Comparison of ENCODE assay signal across 8 cellular contexts in the genomic region with DNA sequence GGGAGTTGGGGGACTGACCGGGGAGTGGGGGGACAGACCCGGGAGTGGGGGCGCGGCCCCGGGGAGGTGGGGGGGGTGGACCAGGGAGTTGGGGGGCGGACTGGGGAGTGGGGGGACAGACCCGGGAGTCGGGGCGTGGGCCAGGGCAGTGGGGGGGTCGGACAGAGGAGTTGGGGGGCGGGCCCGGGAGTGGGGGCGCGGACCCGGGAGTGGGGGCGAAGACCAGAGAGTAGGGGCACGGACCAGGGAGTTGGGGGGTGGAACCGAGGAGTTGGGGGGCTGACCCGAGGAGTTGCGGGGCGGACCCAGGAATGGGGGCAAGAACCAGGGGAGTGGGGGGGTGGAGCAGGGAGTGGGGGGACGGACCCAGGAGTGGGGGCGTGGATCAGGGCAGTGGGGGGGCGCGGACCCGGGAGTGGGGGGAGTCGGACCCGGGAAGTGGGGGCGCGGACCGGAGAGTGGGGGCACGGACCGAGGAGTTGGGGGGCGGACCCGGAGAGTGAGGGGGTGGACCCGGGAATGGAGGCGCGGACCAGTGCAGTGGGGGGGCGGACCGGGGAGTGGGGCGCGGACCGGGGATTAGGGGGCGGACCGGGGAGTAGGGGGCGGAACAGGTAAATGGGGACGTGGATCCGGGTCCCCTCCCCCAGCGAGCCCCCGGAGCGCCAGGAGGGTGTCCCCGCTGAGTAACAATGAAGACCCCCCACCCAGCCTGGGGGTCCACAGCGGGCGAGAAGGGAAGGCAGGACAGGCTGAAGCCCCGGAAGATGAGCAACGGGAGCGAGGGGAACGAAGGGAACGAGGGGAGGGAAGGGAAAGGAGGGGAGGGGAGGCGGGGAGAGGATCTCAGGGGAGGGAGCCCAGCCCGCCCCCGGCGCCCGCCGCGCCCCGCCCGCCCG. TPM values are rescaled to one million over a fixed set of nuclear protein-coding genes. Genes with fewer than 3 reads are reported as not detected.
DNase-seq lines count a peak whose midpoint lies in the region; TF ChIP-seq lines count a peak whose summit lies in the region.

No MANE protein-coding gene starts in this region.

- TF ChIP-seq CTCF in cardiac muscle cell (IDR thresholded peaks at IDR 0.05; ENCODE audit: low read depth, low read length): no peak
- no peak for TF ChIP-seq CTCF in glutamatergic neuron (IDR thresholded peaks at IDR 0.05; ENCODE audit: partially characterized antibody, unreplicated experiment)
- TF ChIP-seq CTCF in GM10248 (IDR thresholded peaks at IDR 0.05; ENCODE audit: control extremely low read depth, extremely low read depth, low read depth, missing control alignments): no peak

- peak overlapping the region; percentile 78 for H3K27ac Mint-ChIP-seq in activated CD4-positive, alpha-beta memory T cell treated with anti-CD3 and anti-CD28 coated beads, Interleukin-2, amount 10 ng/mL, durations not matched to agents 7 days and 5 days
- no peak overlapping the region for H3K27ac Mint-ChIP-seq in glutamatergic neuron (ENCODE audit: unreplicated experiment)

- CTCF ChIA-PET in activated CD4-positive, alpha-beta memory T cell treated with anti-CD3 and anti-CD28 coated beads, Interleukin-2, amount 10 ng/mL, durations not matched to agents 7 days and 5 days (lab: Charles Lee): interaction anchor here (4.3 kb wide), 1 partner anchor 49 kb away, joined by 35 read pairs; no protein-coding TSS in a partner anchor
- CTCF ChIA-PET in GM10248 (lab: Yijun Ruan, JAX): interaction anchor here (1.0 kb wide), 1 partner anchor 10 kb away, joined by 3 read pairs; no protein-coding TSS in a partner anchor

- peaks cover 19% of the 10 kb centered on the region for H3K36me3 Mint-ChIP-seq in activated CD4-positive, alpha-beta memory T cell treated with anti-CD3 and anti-CD28 coated beads, Interleukin-2, amount 10 ng/mL, durations not matched to agents 7 days and 5 days (ENCODE audit: low read depth)
- no peaks in the 10 kb centered on the region for H3K36me3 Mint-ChIP-seq in glutamatergic neuron (ENCODE audit: unreplicated experiment)

- H3K27me3 Mint-ChIP-seq in activated CD4-positive, alpha-beta memory T cell treated with anti-CD3 and anti-CD28 coated beads, Interleukin-2, amount 10 ng/mL, durations not matched to agents 7 days and 5 days: peaks cover 1% of the 10 kb centered on the region
- peaks cover 12% of the 10 kb centered on the region for H3K27me3 Mint-ChIP-seq in glutamatergic neuron (ENCODE audit: unreplicated experiment)

- DNase-seq in cardiac muscle cell (ENCODE audit: low read depth in 1 of 2, low spot score in 1 of 2) (peak in 1 of 2 donors; percentile 42), cardiac septum (ENCODE audit: low spot score) (no peak), glutamatergic neuron (peak; percentile 33), iPS-NIHi7 (ENCODE audit: extremely low spot score) (no peak), NCI-H2227 treated with DMSO at 0.1 percent for 48 hours (lab: John Stamatoyannopoulos, UW) (no peak), GM10248 (ENCODE audit: extremely low spot score) (no peak)
- peak; percentile 41 for DNase-seq in activated CD4-positive, alpha-beta memory T cell treated with anti-CD3 and anti-CD28 coated beads, Interleukin-2, amount 10 ng/mL, durations not matched to agents 7 days and 5 days

- H3K9me3 ChIP-seq in cardiac muscle cell (ENCODE audit: low read depth): no peaks in the 10 kb centered on the region

- POLR2A ChIA-PET in activated CD4-positive, alpha-beta memory T cell treated with anti-CD3 and anti-CD28 coated beads, Interleukin-2, amount 10 ng/mL, durations not matched to agents 7 days and 5 days (lab: Charles Lee): interaction anchor here (2.5 kb wide), 1 partner anchor 19 kb away, joined by 7 read pairs; a partner anchor contains a TSS
- POLR2A ChIA-PET in GM10248 (lab: Yijun Ruan, JAX): no interaction called here

- intact Hi-C loops in cardiac septum (cut with DNase I): no loop called here

- peak overlapping the region; percentile 80 for H3K4me3 Mint-ChIP-seq in activated CD4-positive, alpha-beta memory T cell treated with anti-CD3 and anti-CD28 coated beads, Interleukin-2, amount 10 ng/mL, durations not matched to agents 7 days and 5 days
- H3K4me3 Mint-ChIP-seq in glutamatergic neuron (ENCODE audit: unreplicated experiment): peak overlapping the region; percentile 67

- peaks cover 39% of the 10 kb centered on the region for H3K4me1 Mint-ChIP-seq in activated CD4-positive, alpha-beta memory T cell treated with anti-CD3 and anti-CD28 coated beads, Interleukin-2, amount 10 ng/mL, durations not matched to agents 7 days and 5 days
- no peaks in the 10 kb centered on the region for H3K4me1 Mint-ChIP-seq in glutamatergic neuron (ENCODE audit: low read depth, unreplicated experiment)

- H3K27ac ChIP-seq in cardiac muscle cell (no peak overlapping the region), skin epidermis (peak overlapping the region; percentile 82 to 100 (median 97))

- H3K4me1 ChIP-seq in cardiac muscle cell (ENCODE audit: low read depth): no peaks in the 10 kb centered on the region

- peaks cover 14% of the 10 kb centered on the region for H3K27me3 ChIP-seq in cardiac muscle cell

- H3K36me3 ChIP-seq in cardiac muscle cell: no peaks in the 10 kb centered on the region

- no peaks in the 10 kb centered on the region for H3K9me3 Mint-ChIP-seq in activated CD4-positive, alpha-beta memory T cell treated with anti-CD3 and anti-CD28 coated beads, Interleukin-2, amount 10 ng/mL, durations not matched to agents 7 days and 5 days
- H3K9me3 Mint-ChIP-seq in glutamatergic neuron (ENCODE audit: unreplicated experiment): no peaks in the 10 kb centered on the region

- H3K4me3 ChIP-seq in cardiac muscle cell: peak overlapping the region; percentile 97
- peak overlapping the region; percentile 61 to 90 (median 70) for H3K4me3 ChIP-seq in skin epidermis

RNA-seq across cellular contexts. Expression of a gene that starts 0.6 kb away (rescaled TPM):
- total RNA-seq in cardiac muscle cell: 60.3 and 66.2 TPM in 2 replicates
- polyA plus RNA-seq in cardiac muscle cell: 82.1 and 86.7 TPM in 2 replicates
- 24.5 TPM for total RNA-seq in cardiac septum
- total RNA-seq in activated CD4-positive, alpha-beta memory T cell treated with anti-CD3 and anti-CD28 coated beads, Interleukin-2, amount 10 ng/mL, durations not matched to agents 7 days and 5 days: 100 to 1,000 TPM; 111 to 116 TPM
- 61.9 TPM for total RNA-seq in glutamatergic neuron (ENCODE audit: unreplicated experiment)

RNA-seq across cellular contexts. Expression of a gene that starts 4.7 kb away (rescaled TPM):
- total RNA-seq in cardiac muscle cell (0.46 and 1.2 TPM in 2 replicates), cardiac septum (not detected), glutamatergic neuron (ENCODE audit: unreplicated experiment) (not detected)
- 1.9 and 3.2 TPM in 2 replicates for polyA plus RNA-seq in cardiac muscle cell
- total RNA-seq in activated CD4-positive, alpha-beta memory T cell treated with anti-CD3 and anti-CD28 coated beads, Interleukin-2, amount 10 ng/mL, durations not matched to agents 7 days and 5 days: 1 to 10 TPM; 1.8 to 2.3 TPM

RNA-seq across cellular contexts. Expression of a gene that starts 13.4 kb away (rescaled TPM):
- total RNA-seq in cardiac muscle cell (59.7 and 62.3 TPM in 2 replicates), cardiac septum (7.8 TPM), glutamatergic neuron (ENCODE audit: unreplicated experiment) (148 TPM)
- polyA plus RNA-seq in cardiac muscle cell: 39.1 and 48.7 TPM in 2 replicates
- total RNA-seq in activated CD4-positive, alpha-beta memory T cell treated with anti-CD3 and anti-CD28 coated beads, Interleukin-2, amount 10 ng/mL, durations not matched to agents 7 days and 5 days: 10 to 100 TPM; 32.4 to 34.0 TPM

RNA-seq across cellular contexts. Expression of a gene that starts 19.1 kb away (rescaled TPM):
- total RNA-seq in cardiac muscle cell (not detected in 2 replicates), cardiac septum (not detected), glutamatergic neuron (ENCODE audit: unreplicated experiment) (not detected)
- not detected in 2 replicates for polyA plus RNA-seq in cardiac muscle cell
- total RNA-seq in activated CD4-positive, alpha-beta memory T cell treated with anti-CD3 and anti-CD28 coated beads, Interleukin-2, amount 10 ng/mL, durations not matched to agents 7 days and 5 days: not detected

RNA-seq across cellular contexts. Expression of a gene that starts 19.4 kb away (rescaled TPM):
- total RNA-seq in cardiac muscle cell: 61.9 and 67.2 TPM in 2 replicates
- 104 and 145 TPM in 2 replicates for polyA plus RNA-seq in cardiac muscle cell
- total RNA-seq in cardiac septum: 27.0 TPM
- total RNA-seq in activated CD4-positive, alpha-beta memory T cell treated with anti-CD3 and anti-CD28 coated beads, Interleukin-2, amount 10 ng/mL, durations not matched to agents 7 days and 5 days: 10 to 100 TPM; 62.2 to 64.0 TPM
- total RNA-seq in glutamatergic neuron (ENCODE audit: unreplicated experiment): 65.0 TPM

Comparison
In these comparisons a context has a peak if more than half of its experiments do, and no peak if none do; other contexts are left out.
1. DNase-seq: peak in activated CD4-positive, alpha-beta memory T cell treated with anti-CD3 and anti-CD28 coated beads, Interleukin-2, amount 10 ng/mL, durations not matched to agents 7 days and 5 days (single experiment) and glutamatergic neuron (single experiment); none in cardiac septum (single experiment), iPS-NIHi7 (single experiment), NCI-H2227 treated with DMSO at 0.1 percent for 48 hours (single experiment) and GM10248 (single experiment).